Comparison of ENCODE assay signal across 7 cellular contexts in genomic region chr1:247331526-247332214, GRCh38. TPM values are rescaled to one million over a fixed set of nuclear protein-coding genes. Genes with fewer than 3 reads are reported as not detected.
A peak's percentile ranks its signal among the peaks of the same experiment; 100 is the strongest.
DNase-seq lines count a peak whose midpoint lies in the region; ATAC-seq, FAIRE-seq and TF ChIP-seq lines count a peak whose summit lies in the region.

TSS of gene ZNF496 (minus strand) at chr1:247331867. CDS start at chr1:247329578, 2,289 bp downstream.

- WGBS in K562 (ENCODE audit: insufficient coverage, low coverage, missing lambda C conversion rate) = under 1% methylated on average over 40 of the region's 92 CpGs
- 1% methylated on average over 92 of the region's 92 CpGs for WGBS in sigmoid colon, 2 donors

- no peak for TF ChIP-seq RAD21 in K562 (CRISPR knock-in tag; conservative IDR thresholded peaks at IDR 0.05 in 1 of 2, IDR thresholded peaks at IDR 0.05 in 1 of 2)

- intact Hi-C loops in K562 (cut with micrococcal nuclease) = loop anchor here (2.0 kb wide), 1 partner anchor 29 kb away; no protein-coding TSS in a partner anchor
- intact Hi-C loops in sigmoid colon (cut with DNase I) = loop anchor here (5.0 kb wide), 4 partner anchors 41 to 399 kb away; partner anchors contain the start of gene AHCTF1

- H3K27me3 ChIP-seq in K562 (ENCODE audit: control insufficient read depth in 2 of 2, insufficient read depth in 2 of 2, low read length in 2 of 2) = no peaks in the 10 kb centered on the region
- no peaks in the 10 kb centered on the region for H3K27me3 ChIP-seq in sigmoid colon

- FAIRE-seq in GM18507 (lab: Jason Lieb, UNC) = no peak
- FAIRE-seq in K562 (lab: Jason Lieb, UNC) = peak; percentile 15

- ATAC-seq in HG02885 (IDR thresholded peaks at IDR 0.05; ENCODE audit: poor library complexity, unreplicated experiment) (peak; percentile 63), K562 (peak; percentile 76)

- H3K27ac ChIP-seq in K562 (ENCODE audit: extremely low read depth, low read depth, low read length) = peak within 1 kb of the TSS; percentile 91
- H3K27ac ChIP-seq in sigmoid colon = peak within 1 kb of the TSS; percentile 95 to 97 (median 96)

- peak within 1 kb of the TSS; percentile 94 for H2AFZ ChIP-seq in K562 (ENCODE audit: low read depth, low read length)

- H3K36me3 ChIP-seq in K562 (ENCODE audit: control insufficient read depth, insufficient read depth, low read length) = peaks cover 66% of the 10 kb centered on the region
- H3K36me3 ChIP-seq in sigmoid colon = peaks cover 4 to 32% (median 16%) of the 10 kb centered on the region in 4 donors

- H3K4me3 ChIP-seq in K562 (peak within 1 kb of the TSS; percentile 92), sigmoid colon (peak within 1 kb of the TSS; percentile 93 to 99 (median 98))

- peak within 1 kb of the TSS; percentile 91 to 99 for H3K9ac ChIP-seq in K562 (ENCODE audit: insufficient read depth in 1 of 2, low read depth in 2 of 2, low read length in 2 of 2)

- no TSS peak for BruUV-seq in K562 (replicated peaks; lab: Mats Ljungman, UMichigan)

- peak within 1 kb of the TSS; percentile 95 for H3K4me2 ChIP-seq in K562 (ENCODE audit: insufficient read depth, low read length)

- H4K20me1 ChIP-seq in K562 (replicated peaks; ENCODE audit: control insufficient read depth, insufficient read depth, low read length) = peaks cover 26% of the 10 kb centered on the region

- H3K79me2 ChIP-seq in K562 (ENCODE audit: control insufficient read depth, insufficient read depth, low read length) = peaks cover 74% of the 10 kb centered on the region

- peak; percentile 84 for DNase-seq in GM18507 (ENCODE audit: extremely low spot score, insufficient read length, low read depth)
- DNase-seq in NCI-H146 treated with DMSO at 0.1 percent for 48 hours (lab: John Stamatoyannopoulos, UW; ENCODE audit: unreplicated experiment) = peak; percentile 73
- peak; percentile 15 for DNase-seq in T-helper 9 cell
- peak; percentile 93 to 97 (median 94) for DNase-seq in K562 (ENCODE audit: extremely low read depth in 1 of 4, low spot score in 3 of 4)
- peak; percentile 71 for DNase-seq in iPS DF 19.7 (ENCODE audit: low read depth, low spot score)
- peak; percentile 93 for DNase-seq in sigmoid colon

- in situ Hi-C loops in K562 (cut with MboI) = no loop called here

- CTCF ChIA-PET in K562 (lab: Yijun Ruan, JAX; ENCODE audit: low intra/inter-chr PET ratio) = interaction anchor here (0.7 kb wide), 1 partner anchor 435 kb away, joined by 3 read pairs; no protein-coding TSS in a partner anchor

- POLR2A ChIA-PET in K562 (lab: Yijun Ruan, JAX) = interaction anchor here (0.8 to 3.5 kb wide), 5 partner anchors 11 to 220 kb away, joined by 3 to 19 read pairs (median 3); no protein-coding TSS in a partner anchor

- TF ChIP-seq POLR2A in K562 (conservative IDR thresholded peaks at IDR 0.05) = 0 out of 2 replicates have a peak, but pooled peaks have one; percentile 46
- TF ChIP-seq POLR2A in sigmoid colon (IDR thresholded peaks at IDR 0.05) = no peak

- H3K4me1 ChIP-seq in K562 (replicated peaks in 1 of 2; ENCODE audit: control insufficient read depth in 2 of 2, insufficient read depth in 2 of 2, low read length in 2 of 2) = peaks cover 38 to 69% of the 10 kb centered on the region in 2 experiments
- H3K4me1 ChIP-seq in sigmoid colon = peaks cover 0 to 47% (median 30%) of the 10 kb centered on the region in 4 donors

- H3K9me1 ChIP-seq in K562 (ENCODE audit: control insufficient read depth, insufficient read depth, low read length) = peaks cover 23% of the 10 kb centered on the region

- TF ChIP-seq CTCF in K562 (IDR thresholded peaks at IDR 0.05 in 2 of 3, conservative IDR thresholded peaks at IDR 0.05 in 1 of 3; ENCODE audit: insufficient read depth in 2 of 3, low read depth in 1 of 3, low read length in 3 of 3) (no peak), sigmoid colon (IDR thresholded peaks at IDR 0.05) (no peak)

- peak; percentile 23; the same call in 1 of the 2 replicates for TF ChIP-seq EP300 in K562 (IDR thresholded peaks at IDR 0.05; ENCODE audit: low read length)
- no peak for TF ChIP-seq EP300 in sigmoid colon (IDR thresholded peaks at IDR 0.05)

- H3K9me3 ChIP-seq in K562 (replicated peaks; ENCODE audit: control insufficient read depth, insufficient read depth, low read depth, low read length) = no peaks in the 10 kb centered on the region
- H3K9me3 ChIP-seq in sigmoid colon = no peaks in the 10 kb centered on the region

TF ChIP-seq in K562, 482 proteins besides CTCF, POLR2A, EP300 and RAD21 (continues in another document):
- TF ChIP-seq CREM (IDR thresholded peaks at IDR 0.05; ENCODE audit: low read depth) (peak; percentile 37; the same call in 1 of the 2 replicates), SIX5 (IDR thresholded peaks at IDR 0.05; ENCODE audit: borderline replicate concordance in 1 of 2, insufficient read depth in 1 of 2, low read depth in 1 of 2, low read length in 2 of 2) (peak in 1 of 2 experiments; percentile 2; a peak in 1 of 4 replicates), RBM15 (IDR thresholded peaks at IDR 0.05; ENCODE audit: insufficient read depth, low read length) (no peak), STAG1 (CRISPR knock-in tag; IDR thresholded peaks at IDR 0.05; ENCODE audit: borderline replicate concordance) (0 out of 2 replicates have a peak, but pooled peaks have one; percentile 31), GABPB1 (CRISPR knock-in tag; IDR thresholded peaks at IDR 0.05) (peak; percentile 82), ATF2 (CRISPR knock-in tag; IDR thresholded peaks at IDR 0.05) (peak; percentile 41; the same call in 1 of the 2 replicates), SIN3A (IDR thresholded peaks at IDR 0.05; ENCODE audit: borderline replicate concordance in 2 of 2, control insufficient read depth in 1 of 2, low read depth in 2 of 2, low read length in 2 of 2) (peak in 1 of 2 experiments; percentile 46; a peak in 1 of 4 replicates), SP2 (IDR thresholded peaks at IDR 0.05; ENCODE audit: extremely low read depth, low read depth, low read length, poor library complexity, severe bottlenecking) (peak; percentile 94), PHF8 (IDR thresholded peaks at IDR 0.05; ENCODE audit: borderline replicate concordance, low read length) (peak; percentile 64; the same call in 1 of the 2 replicates), FIP1L1 (IDR thresholded peaks at IDR 0.05; ENCODE audit: low read depth, low read length, poor library complexity, severe bottlenecking) (no peak), ZNF324 (CRISPR knock-in tag; IDR thresholded peaks at IDR 0.05) (no peak), CREB3L1 (IDR thresholded peaks at IDR 0.05; ENCODE audit: borderline replicate concordance, low read depth) (peak; percentile 83), SREBF1 (IDR thresholded peaks at IDR 0.05; ENCODE audit: borderline replicate concordance, low read depth, low read length) (no peak)

RNA-seq across cellular contexts. Expression of gene ZNF496, which starts in this region (rescaled TPM):
- total RNA-seq in K562 (2011; cell fraction: chromatin; rRNA removed; ENCODE audit: low replicate concordance) = 46.7 and 71.5 TPM in 2 replicates
- 49.9 and 53.0 TPM in 2 replicates for total RNA-seq in K562 (2011; cell fraction: nucleolus; rRNA removed)
- 47.4 and 58.0 TPM in 2 replicates for total RNA-seq in K562 (2011; cell fraction: nucleoplasm; rRNA removed)
- total RNA-seq in K562 (2014; rRNA removed) (44.4 and 63.2 TPM in 2 replicates), K562 (2014; rRNA removed; fragmentation: Illumina TruSeq; extraction: Trizol) (22.0 and 22.7 TPM in 2 replicates), K562 (2015; rRNA removed; fragmentation: Illumina TruSeq; extraction: Trizol) (31.4 and 31.6 TPM in 2 replicates), K562 (2021) (54.0 and 55.5 TPM in 2 replicates), sigmoid colon (10 to 100 TPM; 31.6 to 70.7 (median 37.3) TPM)
- polyA plus RNA-seq in K562 (2011; rRNA removed) (29.8 and 37.8 TPM in 2 replicates), K562 (2014; fragmentation: Illumina TruSeq; extraction: Trizol) (31.3 and 35.5 TPM in 2 replicates), K562 (2014; fragmentation: Nextera tagmentation; extraction: Ambion mirVana) (1 to 10 TPM; 4.3 to 5.9 TPM), K562 (2014; rRNA removed) (38.2 and 43.3 TPM in 2 replicates), sigmoid colon (10 to 100 TPM in 1 of 3 donors, 1 to 10 TPM in 2; 3.2 to 10.1 (median 4.8) TPM)
- 35.8 and 37.3 TPM in 2 replicates for polyA plus RNA-seq in K562 (2011; cell fraction: cytosol; rRNA removed)
- polyA plus RNA-seq in K562 (2011; cell fraction: nucleus; rRNA removed) = 52.3 and 64.6 TPM in 2 replicates
- 28.9 and 48.4 TPM in 2 replicates for polyA plus RNA-seq in K562 (2012)
- polyA minus RNA-seq in K562 (2011; rRNA and poly(A)+ RNA removed) = 44.2 and 45.8 TPM in 2 replicates
- polyA minus RNA-seq in K562 (2011; cell fraction: cytosol; rRNA and poly(A)+ RNA removed) = 31.3 and 34.9 TPM in 2 replicates
- 25.3 and 28.4 TPM in 2 replicates for polyA minus RNA-seq in K562 (2011; cell fraction: nucleus; rRNA and poly(A)+ RNA removed)

Comparison
In these comparisons a context has a peak if more than half of its experiments do, and no peak if none do; other contexts are left out.
1. Peak in every context shown above with its lines: DNase-seq, ATAC-seq, H3K4me3 ChIP-seq and H3K27ac ChIP-seq.
2. DNase-seq: peak in every context shown above with its lines; median percentile 94 in K562; 93 in sigmoid colon; 84 in GM18507; 73 in NCI-H146 treated with DMSO at 0.1 percent for 48 hours; 71 in iPS DF 19.7; 15 in T-helper 9 cell.